In the genomic region with DNA sequence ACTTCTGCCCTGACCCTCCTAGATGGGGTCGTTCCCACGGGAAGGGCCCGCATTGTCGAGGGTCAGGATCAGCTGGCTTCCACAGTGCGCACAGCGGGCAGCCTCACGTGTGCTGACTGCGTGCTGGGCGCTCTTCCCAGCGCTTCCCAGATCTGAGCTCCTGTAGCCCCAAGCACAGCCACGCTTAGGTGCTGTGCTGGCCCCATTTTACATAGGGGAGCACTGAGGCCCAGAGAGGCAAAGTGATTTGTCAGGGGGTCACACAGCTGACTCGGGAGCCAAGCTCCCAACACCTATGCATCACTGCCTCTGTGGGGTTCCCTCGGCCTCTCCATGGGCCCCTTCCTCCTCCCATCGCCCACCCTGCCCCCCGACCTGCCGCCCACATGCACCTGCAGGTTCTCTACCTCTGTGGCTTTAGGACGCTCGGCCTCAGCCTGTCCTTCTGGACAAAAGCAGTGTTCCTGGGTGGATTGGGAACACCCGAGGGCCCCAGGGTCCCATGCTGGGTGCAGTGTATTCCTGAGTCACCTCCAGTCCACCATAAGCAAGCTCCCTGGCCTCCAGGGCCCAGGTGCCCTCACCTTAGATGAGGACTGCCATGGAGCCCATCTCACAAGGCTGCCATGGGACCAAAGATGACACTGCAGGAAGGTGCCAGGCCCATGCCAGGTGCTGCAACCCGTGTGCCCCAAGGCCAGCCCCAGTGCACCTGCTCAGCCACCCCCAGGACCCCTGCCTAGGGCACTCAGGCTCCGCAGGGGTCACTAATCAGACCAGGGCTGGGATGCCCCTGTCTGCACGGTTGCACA, we compare ENCODE assay signal across 26 cellular contexts. TPM values are rescaled to one million over a fixed set of nuclear protein-coding genes. Genes with fewer than 3 reads are reported as not detected.
A peak's percentile ranks its signal among the peaks of the same experiment; 100 is the strongest.
DNase-seq lines count a peak whose midpoint lies in the region; ATAC-seq, FAIRE-seq and TF ChIP-seq lines count a peak whose summit lies in the region.
"Had no signal": no experiment of that assay in that cellular context is flagged by ENCODE, and none has a peak within 500 bp of the region (broad histone marks: within the 10 kb centered on the region; RNA-seq: fewer than 3 reads in every experiment).

No MANE protein-coding gene starts in this region.

- RAD21 ChIA-PET in GM12878 (lab: Charles Lee; ENCODE audit: unreplicated experiment), result interaction anchor here (1.2 kb wide), 1 partner anchor 54 kb away, joined by 4 read pairs; no protein-coding TSS in a partner anchor

- no TSS peak for BruUV-seq in IMR-90 (replicated peaks; lab: Mats Ljungman, UMichigan)
- BruUV-seq in GM12878 (replicated peaks; lab: Mats Ljungman, UMichigan), result no TSS peak

- H3K56ac ChIP-seq in IMR-90 (ENCODE audit: extremely low read depth, insufficient read depth, low read length), result no peak overlapping the region

- no peak overlapping the region for H3K14ac ChIP-seq in IMR-90 (replicated peaks; ENCODE audit: low read depth, low read length)
- H3K14ac ChIP-seq in neuronal stem cell (ENCODE audit: low read length), result peak overlapping the region; percentile 10

- no peaks in the 10 kb centered on the region for H3K79me2 ChIP-seq in SK-N-SH (ENCODE audit: insufficient read depth)
- no peaks in the 10 kb centered on the region for H3K79me2 ChIP-seq in GM12878 (ENCODE audit: control insufficient read depth, insufficient read depth, low read length)
- H3K79me2 ChIP-seq: hepatocyte had no signal

- H2AK5ac ChIP-seq in IMR-90 (ENCODE audit: low read depth, low read length) (no peak overlapping the region), neuronal stem cell (ENCODE audit: low read depth, low read length) (no peak overlapping the region)

- H4K20me1 ChIP-seq in SK-N-SH (ENCODE audit: insufficient read depth) (no peaks in the 10 kb centered on the region), IMR-90 (ENCODE audit: insufficient read depth, low read length) (no peaks in the 10 kb centered on the region; the same call in 1 of the 2 replicates), GM12878 (ENCODE audit: control insufficient read depth, insufficient read depth) (no peaks in the 10 kb centered on the region)

- no peak overlapping the region for H4K8ac ChIP-seq in IMR-90 (ENCODE audit: low read depth in 2 of 2, low read length in 2 of 2)
- no peak overlapping the region for H4K8ac ChIP-seq in neuronal stem cell (ENCODE audit: low read depth, low read length)

- no peak overlapping the region for H3K23ac ChIP-seq in IMR-90 (ENCODE audit: low read depth, low read length)
- peak overlapping the region; percentile 47 for H3K23ac ChIP-seq in neuronal stem cell (ENCODE audit: low read depth, low read length, poor library complexity)

- H2BK120ac ChIP-seq in IMR-90 (ENCODE audit: low read depth, low read length) (no peak overlapping the region), neuronal stem cell (ENCODE audit: low read depth, low read length) (no peak overlapping the region)

- no peak overlapping the region for H2AK9ac ChIP-seq in IMR-90 (replicated peaks; ENCODE audit: low read depth, low read length, poor library complexity)

- dilution Hi-C loops in IMR-90 (cut with HindIII; ENCODE audit: low sequenced_read_pairs, unreplicated experiment), result no loop called here

- WGBS in SK-N-SH (ENCODE audit: low lambda C conversion rate), result 67% methylated on average over 10 of the region's 22 CpGs
- 86% methylated on average over 7 of the region's 22 CpGs; no CpG with 5 or more reads in 1 of the 2 experiments for WGBS in IMR-90 (ENCODE audit: extremely low coverage in 2 of 2, insufficient read length in 1 of 2), 2 experiments
- WGBS in GM12878 (ENCODE audit: insufficient coverage, insufficient replicate concordance, low lambda C conversion rate, missing lambda C conversion rate), result 71% methylated on average over 21 of the region's 22 CpGs
- WGBS in neuronal stem cell (ENCODE audit: extremely low coverage in 2 of 2, insufficient read length in 2 of 2, insufficient replicate concordance in 1 of 2), 2 donors, result no CpG with 5 or more reads among the region's 22 CpGs

- H3K4me1 ChIP-seq in SK-N-SH (ENCODE audit: control insufficient read depth in 1 of 2, insufficient read depth in 2 of 2, low read depth in 1 of 2, low read length in 1 of 2) (no peaks in the 10 kb centered on the region), IMR-90 (ENCODE audit: control insufficient read depth, insufficient read depth, low read length) (peaks cover 2% of the 10 kb centered on the region; the same call in 1 of the 2 replicates), GM12878 (ENCODE audit: control insufficient read depth, insufficient read depth, low read length) (peaks cover 11% of the 10 kb centered on the region), neuronal stem cell (ENCODE audit: control insufficient read depth in 2 of 2, insufficient read depth in 1 of 2, low read depth in 1 of 2, low read length in 2 of 2) (peaks cover 0 to 2% of the 10 kb centered on the region in 2 donors)
- H3K4me1 ChIP-seq: lower lobe of right lung, suprapubic skin had no signal

- TF ChIP-seq EP300 in SK-N-SH (IDR thresholded peaks at IDR 0.05; ENCODE audit: borderline replicate concordance in 1 of 2, low read depth in 1 of 2, low read length in 1 of 2) (no peak), GM12878 (IDR thresholded peaks at IDR 0.05; ENCODE audit: borderline replicate concordance in 1 of 2, control insufficient read depth in 1 of 2, low read depth in 2 of 2, low read length in 2 of 2) (no peak)

- H3K9me1 ChIP-seq in IMR-90 (ENCODE audit: insufficient read depth, low read length), result peaks cover 6% of the 10 kb centered on the region

- H3F3A ChIP-seq in SK-N-SH (replicated peaks; ENCODE audit: insufficient read depth), result no peaks in the 10 kb centered on the region

- no peak overlapping the region for H3K4ac ChIP-seq in IMR-90 (ENCODE audit: low read depth, low read length)
- no peak overlapping the region for H3K4ac ChIP-seq in neuronal stem cell (ENCODE audit: low read length)

- H3K4me2 ChIP-seq in SK-N-SH (no peak overlapping the region), IMR-90 (ENCODE audit: low read depth, low read length) (no peak overlapping the region), GM12878 (ENCODE audit: control insufficient read depth, insufficient read depth) (no peak overlapping the region), neuronal stem cell (ENCODE audit: insufficient read depth, low read length, poor library complexity, severe bottlenecking) (no peak overlapping the region)
- H3K4me2 ChIP-seq: BLaER1, hepatocyte had no signal

- no peak overlapping the region for H2AFZ ChIP-seq in SK-N-SH (ENCODE audit: low read depth)
- no peak overlapping the region for H2AFZ ChIP-seq in IMR-90 (replicated peaks; ENCODE audit: low read length, poor library complexity)
- H2AFZ ChIP-seq in GM12878 (ENCODE audit: control insufficient read depth, low read depth, low read length), result no peak overlapping the region
- H2AFZ ChIP-seq in neuronal stem cell (ENCODE audit: low read length), result no peak overlapping the region
- H2AFZ ChIP-seq: hepatocyte had no signal

- H3K27me3 ChIP-seq in SK-N-SH (ENCODE audit: insufficient read depth) (no peaks in the 10 kb centered on the region), IMR-90 (ENCODE audit: control insufficient read depth, insufficient read depth, low read length) (no peaks in the 10 kb centered on the region), GM12878 (replicated peaks in 1 of 2; ENCODE audit: control insufficient read depth in 2 of 2, insufficient read depth in 2 of 2, low read length in 1 of 2) (no peaks in the 10 kb centered on the region), neuronal stem cell (ENCODE audit: control insufficient read depth in 3 of 3, insufficient read depth in 3 of 3, low read depth in 1 of 3, low read length in 3 of 3) (peaks cover 0 to 4% (median 0%) of the 10 kb centered on the region in 3 experiments)
- H3K27me3 ChIP-seq: BLaER1, hepatocyte, ovary, suprapubic skin had no signal

- no peak for ATAC-seq in SK-N-SH treated with all-trans-retinoic acid at 6 μM for 48 hours
- ATAC-seq in IMR-90 (ENCODE audit: low read depth), result no peak
- ATAC-seq in GM12878, result peak; percentile 41
- ATAC-seq in HG02970 (IDR thresholded peaks at IDR 0.05; ENCODE audit: low FRiP score, unreplicated experiment), result no peak
- ATAC-seq in HG02852 (IDR thresholded peaks at IDR 0.05; ENCODE audit: unreplicated experiment), result no peak

- SMC1A ChIA-PET in GM12878 (lab: Charles Lee; ENCODE audit: uncharacterized antibody, unreplicated experiment), result no interaction called here

- no peak overlapping the region for H3K27ac ChIP-seq in SK-N-SH (ENCODE audit: low read depth in 2 of 2, low read length in 1 of 2)
- H3K27ac ChIP-seq in IMR-90 (ENCODE audit: insufficient read depth, low read length), result no peak overlapping the region
- H3K27ac ChIP-seq in GM12878 (ENCODE audit: control insufficient read depth, insufficient read depth), result no peak overlapping the region
- H3K27ac ChIP-seq in neuronal stem cell (replicated peaks; ENCODE audit: low read length), result no peak overlapping the region
- H3K27ac ChIP-seq: BLaER1, epithelial cell of prostate, hepatocyte, lower lobe of right lung, ovary, suprapubic skin had no signal

- no peak for FAIRE-seq in GM12878 (lab: Jason Lieb, UNC)
- FAIRE-seq: G401.6 had no signal

- H4K91ac ChIP-seq in IMR-90 (ENCODE audit: insufficient read depth, low read depth, low read length) (no peak overlapping the region), neuronal stem cell (ENCODE audit: low read depth, low read length, poor library complexity) (peak overlapping the region; percentile 48)

- no peak overlapping the region for H2BK20ac ChIP-seq in IMR-90 (ENCODE audit: low read depth, low read length)

- in situ Hi-C loops in IMR-90 (cut with MboI; ENCODE audit: low sequenced_read_pairs), result no loop called here
- in situ Hi-C loops in GM12878 (cut with MboI), result no loop called here

- H2BK5ac ChIP-seq in IMR-90 (ENCODE audit: low read depth, low read length, poor library complexity, severe bottlenecking), result peak overlapping the region; percentile 88
- H2BK5ac ChIP-seq in neuronal stem cell (ENCODE audit: low read length), result no peak overlapping the region

- H4K5ac ChIP-seq in IMR-90 (ENCODE audit: low read depth, low read length), result no peak overlapping the region

- TF ChIP-seq POLR2A in IMR-90 (IDR thresholded peaks at IDR 0.05; ENCODE audit: low read depth, low read length) (no peak), GM12878 (IDR thresholded peaks at IDR 0.05; ENCODE audit: low read depth, low read length) (no peak)

- H2BK12ac ChIP-seq in neuronal stem cell (ENCODE audit: low read length), result no peak overlapping the region

- intact Hi-C loops in IMR-90 (cut with micrococcal nuclease) (no loop called here), GM12878 (cut with micrococcal nuclease; ENCODE audit: unreplicated experiment) (no loop called here), cardiac septum (cut with DNase I) (no loop called here)

- no peaks in the 10 kb centered on the region for H3K9me2 ChIP-seq in SK-N-SH

- H3K36me3 ChIP-seq in SK-N-SH (replicated peaks in 1 of 2; ENCODE audit: control insufficient read depth in 1 of 2, insufficient read depth in 2 of 2, low read length in 1 of 2) (no peaks in the 10 kb centered on the region), IMR-90 (ENCODE audit: control insufficient read depth, insufficient read depth, low read length) (peaks cover 27% of the 10 kb centered on the region; the same call in 1 of the 2 replicates), GM12878 (ENCODE audit: control insufficient read depth in 2 of 2, insufficient read depth in 2 of 2, low read length in 1 of 2) (no peaks in the 10 kb centered on the region), neuronal stem cell (replicated peaks in 1 of 2; ENCODE audit: control insufficient read depth in 2 of 2, insufficient read depth in 2 of 2, low read length in 2 of 2) (peaks cover 0 to 2% of the 10 kb centered on the region in 2 donors)
- H3K36me3 ChIP-seq: ovary had no signal

- H3K4me3 ChIP-seq in SK-N-SH (ENCODE audit: low read depth in 2 of 2, low read length in 1 of 2), result no peak overlapping the region
- no peak overlapping the region for H3K4me3 ChIP-seq in IMR-90 (ENCODE audit: insufficient read depth, low read depth, low read length)
- no peak overlapping the region for H3K4me3 ChIP-seq in GM12878
- peak overlapping the region in 1 of 2 donors; percentile 71 for H3K4me3 ChIP-seq in neuronal stem cell (ENCODE audit: low read length in 2 of 2)
- H3K4me3 ChIP-seq: BLaER1, hepatocyte, lower lobe of right lung, ovary, suprapubic skin had no signal

- DNase-seq in SK-N-SH (peak; percentile 47), IMR-90 (no peak), GM12878 (ENCODE audit: low read depth, low spot score) (no peak), neuronal stem cell (ENCODE audit: low spot score) (no peak), cardiac septum (ENCODE audit: low spot score) (no peak)
- DNase-seq: activated CD4-positive, CD25-positive, alpha-beta regulatory T cell treated with anti-CD3 and anti-CD28 coated beads, Interleukin-2, amount 50 U/mL, for 72 hours; activated effector memory CD4-positive, alpha-beta T cell treated with anti-CD3 and anti-CD28 coated beads, Interleukin-2, amount 50 U/mL, for 16 hours; amniotic stem cell; foreskin fibroblast; KBM-7; lower lobe of right lung; NCI-H2029; NCI-H524 treated with DMSO at 0.1 percent for 48 hours; ovary; stimulated activated CD8-positive, alpha-beta memory T cell treated with anti-CD3 and anti-CD28 coated beads, Interleukin-4, amount 100 ng/mL, for 48 hours; SW 1271 had no signal

- TF ChIP-seq RAD21 in SK-N-SH (IDR thresholded peaks at IDR 0.05; ENCODE audit: low read length) (no peak), IMR-90 (IDR thresholded peaks at IDR 0.05; ENCODE audit: low read length) (no peak), GM12878 (IDR thresholded peaks at IDR 0.05; ENCODE audit: insufficient read depth, low read depth, low read length) (no peak)

- H3K79me1 ChIP-seq in IMR-90 (ENCODE audit: low read depth in 1 of 2, low read length in 2 of 2) (no peaks in the 10 kb centered on the region), neuronal stem cell (ENCODE audit: low read depth, low read length) (no peaks in the 10 kb centered on the region)

- CTCF ChIA-PET in SK-N-SH (lab: Yijun Ruan, JAX), result interaction anchor here (1.2 to 2.6 kb wide), 2 partner anchors 18 to 146 kb away, joined by 3 to 10 read pairs; no protein-coding TSS in a partner anchor
- CTCF ChIA-PET in IMR-90 (lab: Yijun Ruan, JAX), result no interaction called here
- CTCF ChIA-PET in GM12878 (lab: Yijun Ruan, JAX), result interaction anchor here (0.9 kb wide), 1 partner anchor 17 kb away, joined by 3 read pairs; no protein-coding TSS in a partner anchor

- TF ChIP-seq CTCF in SK-N-SH (IDR thresholded peaks at IDR 0.05) (no peak), IMR-90 (conservative IDR thresholded peaks at IDR 0.05; ENCODE audit: low read depth, low read length) (no peak), GM12878 (IDR thresholded peaks at IDR 0.05 in 2 of 3, conservative IDR thresholded peaks at IDR 0.05 in 1 of 3; ENCODE audit: control insufficient read depth in 2 of 3, extremely low read depth in 1 of 3, insufficient read depth in 1 of 3, low read depth in 3 of 3, low read length in 3 of 3) (no peak)

- POLR2A ChIA-PET in SK-N-SH (lab: Yijun Ruan, JAX) (no interaction called here), IMR-90 (lab: Charles Lee; ENCODE audit: unreplicated experiment) (no interaction called here), GM12878 (lab: Charles Lee) (interaction anchor here (0.5 kb wide), 1 partner anchor 1646 kb away, joined by 5 read pairs; no protein-coding TSS in a partner anchor)

- no peak overlapping the region for H2BK15ac ChIP-seq in IMR-90 (ENCODE audit: low read depth, low read length)
- no peak overlapping the region for H2BK15ac ChIP-seq in neuronal stem cell (ENCODE audit: low read length)

- H3K9ac ChIP-seq in SK-N-SH (no peak overlapping the region), IMR-90 (ENCODE audit: low read depth, low read length) (no peak overlapping the region), GM12878 (ENCODE audit: control insufficient read depth, insufficient read depth, low read length) (no peak overlapping the region), neuronal stem cell (ENCODE audit: low read depth, low read length, poor library complexity) (no peak overlapping the region)
- H3K9ac ChIP-seq: BLaER1 had no signal

- no peak overlapping the region for H3K18ac ChIP-seq in IMR-90 (ENCODE audit: low read depth, low read length)
- no peak overlapping the region for H3K18ac ChIP-seq in neuronal stem cell (ENCODE audit: low read length)

- H3K9me3 ChIP-seq in SK-N-SH (no peaks in the 10 kb centered on the region), IMR-90 (ENCODE audit: control insufficient read depth, insufficient read depth, low read length) (peaks cover 2% of the 10 kb centered on the region; the same call in 1 of the 2 replicates), GM12878 (replicated peaks; ENCODE audit: control insufficient read depth, insufficient read depth, low read length) (no peaks in the 10 kb centered on the region; the same call in 2 of the 3 replicates), neuronal stem cell (replicated peaks in 1 of 2; ENCODE audit: control insufficient read depth in 2 of 2, insufficient read depth in 1 of 2, low read depth in 1 of 2, low read length in 2 of 2) (peaks cover 0 to 6% of the 10 kb centered on the region in 2 donors)
- H3K9me3 ChIP-seq: lower lobe of right lung, ovary, suprapubic skin had no signal

RNA-seq across cellular contexts. Expression of a gene that starts 23.3 kb away (rescaled TPM):
- polyA plus RNA-seq in SK-N-SH (2012; rRNA removed), result not detected in 2 replicates
- polyA plus RNA-seq in SK-N-SH (2012; cell fraction: cytosol; rRNA removed), result not detected in 2 replicates
- polyA plus RNA-seq in SK-N-SH (2012; cell fraction: nucleus; rRNA removed), result not detected in 2 replicates
- total RNA-seq in IMR-90 (2012; rRNA removed), result not detected in 2 replicates
- polyA plus RNA-seq in IMR-90 (2012; rRNA removed), result not detected in 2 replicates
- polyA plus RNA-seq in IMR-90 (2012; cell fraction: cytosol; rRNA removed), result not detected in 2 replicates
- not detected in 2 replicates for polyA plus RNA-seq in IMR-90 (2012; cell fraction: nucleus; rRNA removed; ENCODE audit: low replicate concordance)
- total RNA-seq in GM12878 (2013; cell fraction: nucleolus; rRNA removed), result not detected in 2 replicates
- total RNA-seq in GM12878 (2014; rRNA removed), result not detected in 2 replicates
- total RNA-seq in GM12878 (2014; rRNA removed; fragmentation: Illumina TruSeq; extraction: Trizol), result not detected in 2 replicates
- 0.74 TPM in 1 of 2 replicates, not detected in the other for total RNA-seq in GM12878 (2021)
- not detected for polyA plus RNA-seq in GM12878 (2011; ENCODE audit: low read depth)
- polyA plus RNA-seq in GM12878 (2011; rRNA removed), result not detected in 2 replicates
- not detected in 2 replicates for polyA plus RNA-seq in GM12878 (2011; cell fraction: cytosol; rRNA removed)
- polyA plus RNA-seq in GM12878 (2011; cell fraction: nucleus; rRNA removed), result not detected in 2 replicates
- not detected in 2 replicates for polyA plus RNA-seq in GM12878 (2012)
- not detected in 2 replicates for polyA plus RNA-seq in GM12878 (2014; fragmentation: Illumina TruSeq; extraction: Trizol)
- not detected for polyA plus RNA-seq in GM12878 (2014; fragmentation: Nextera tagmentation; extraction: Ambion mirVana)
- not detected in 2 replicates for polyA plus RNA-seq in GM12878 (2014; rRNA removed)
- not detected for polyA plus RNA-seq in GM12878 (2016; fragmentation: Nextera tagmentation; extraction: Ambion mirVana)
- not detected in 2 replicates for polyA minus RNA-seq in GM12878 (2011; rRNA and poly(A)+ RNA removed)
- not detected in 2 replicates for polyA minus RNA-seq in GM12878 (2011; cell fraction: cytosol; rRNA and poly(A)+ RNA removed)
- not detected in 2 replicates for polyA minus RNA-seq in GM12878 (2011; cell fraction: nucleus; rRNA and poly(A)+ RNA removed)
- not detected for polyA plus RNA-seq in neuronal stem cell (2013, experiment 1 of 2)
- 0.15 TPM for polyA plus RNA-seq in neuronal stem cell (2013, experiment 2 of 2)
- 4.8 TPM for total RNA-seq in cardiac septum
- total RNA-seq: A673 had no signal

RNA-seq across cellular contexts. Expression of a gene that starts 58.8 kb away (rescaled TPM):
- polyA plus RNA-seq in SK-N-SH (2012; rRNA removed) (not detected in 2 replicates), IMR-90 (2012; rRNA removed) (not detected in 2 replicates), GM12878 (2011; rRNA removed) (0.24 and 0.56 TPM in 2 replicates), GM12878 (2014; fragmentation: Illumina TruSeq; extraction: Trizol) (not detected in 2 replicates), GM12878 (2014; fragmentation: Nextera tagmentation; extraction: Ambion mirVana) (not detected), GM12878 (2014; rRNA removed) (not detected in 2 replicates), GM12878 (2016; fragmentation: Nextera tagmentation; extraction: Ambion mirVana) (not detected)
- not detected in 2 replicates for polyA plus RNA-seq in SK-N-SH (2012; cell fraction: cytosol; rRNA removed)
- polyA plus RNA-seq in SK-N-SH (2012; cell fraction: nucleus; rRNA removed), result not detected in 2 replicates
- total RNA-seq in IMR-90 (2012; rRNA removed) (not detected in 2 replicates), GM12878 (2014; rRNA removed) (not detected in 2 replicates), GM12878 (2014; rRNA removed; fragmentation: Illumina TruSeq; extraction: Trizol) (not detected in 2 replicates), GM12878 (2021) (not detected in 2 replicates), cardiac septum (not detected)
- not detected in 2 replicates for polyA plus RNA-seq in IMR-90 (2012; cell fraction: cytosol; rRNA removed)
- not detected in 2 replicates for polyA plus RNA-seq in IMR-90 (2012; cell fraction: nucleus; rRNA removed; ENCODE audit: low replicate concordance)
- total RNA-seq in GM12878 (2013; cell fraction: nucleolus; rRNA removed), result not detected in 2 replicates
- not detected for polyA plus RNA-seq in GM12878 (2011; ENCODE audit: low read depth)
- 0.37 and 0.45 TPM in 2 replicates for polyA plus RNA-seq in GM12878 (2011; cell fraction: cytosol; rRNA removed)
- 0.28 TPM in 1 of 2 replicates, not detected in the other for polyA plus RNA-seq in GM12878 (2011; cell fraction: nucleus; rRNA removed)
- not detected in 2 replicates for polyA plus RNA-seq in GM12878 (2012)
- polyA minus RNA-seq in GM12878 (2011; rRNA and poly(A)+ RNA removed), result not detected in 2 replicates
- not detected in 2 replicates for polyA minus RNA-seq in GM12878 (2011; cell fraction: cytosol; rRNA and poly(A)+ RNA removed)
- not detected in 2 replicates for polyA minus RNA-seq in GM12878 (2011; cell fraction: nucleus; rRNA and poly(A)+ RNA removed)
- polyA plus RNA-seq in neuronal stem cell (2013, experiment 1 of 2), result not detected
- polyA plus RNA-seq in neuronal stem cell (2013, experiment 2 of 2), result not detected
- total RNA-seq: A673, lower lobe of right lung, right cardiac atrium, suprapubic skin had no signal
- polyA plus RNA-seq: ovary, right cardiac atrium had no signal
